Comparison of ENCODE assay signal across 26 cellular contexts in the genomic region with DNA sequence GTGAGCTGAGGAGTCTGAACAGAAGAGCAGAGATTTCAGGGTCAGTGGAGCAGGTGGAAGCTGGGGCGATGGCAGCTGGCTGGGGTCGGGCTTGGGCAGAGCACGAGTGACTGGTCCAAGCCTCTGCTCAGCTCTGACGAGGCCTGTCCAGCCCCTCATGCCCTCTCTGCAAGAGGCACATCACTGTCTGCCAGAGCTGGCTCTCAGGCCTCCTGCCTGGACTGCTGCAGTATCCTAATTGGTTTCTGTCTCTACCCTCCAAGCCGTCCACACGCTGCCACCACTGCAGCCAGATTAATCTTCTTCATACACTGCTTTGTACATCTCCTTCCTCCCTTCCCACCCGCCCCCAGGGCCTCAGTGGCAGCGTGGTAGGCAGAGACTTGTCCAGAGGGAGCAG. TPM values are rescaled to one million over a fixed set of nuclear protein-coding genes. Genes with fewer than 3 reads are reported as not detected.
"Had no signal": no experiment of that assay in that cellular context is flagged by ENCODE, and none has a peak within 500 bp of the region (broad histone marks: within the 10 kb centered on the region; RNA-seq: fewer than 3 reads in every experiment).

No MANE protein-coding gene starts in this region.

- H3K27me3 ChIP-seq: breast epithelium, heart right ventricle had no signal

- H3K9me3 ChIP-seq: breast epithelium, heart right ventricle, thoracic aorta had no signal

- DNase-seq: activated B cell treated with CpG ODN at 0.5 μM for 24 hours; activated CD4-positive, alpha-beta T cell treated with anti-CD3 and anti-CD28 coated beads for 36 hours; activated CD4-positive, alpha-beta T cell treated with anti-CD3 and anti-CD28 coated beads, Interleukin-2, amount 50 U/mL, for 4 hours; activated CD8-positive, alpha-beta memory T cell treated with anti-CD3 and anti-CD28 coated beads for 24 hours; activated CD8-positive, alpha-beta memory T cell treated with anti-CD3 and anti-CD28 coated beads, Interleukin-2, amount 50 U/mL, for 4 hours; activated naive CD4-positive, alpha-beta T cell treated with Interleukin-2 at 50 U/mL for 16 hours; activated naive CD8-positive, alpha-beta T cell treated with anti-CD3 and anti-CD28 coated beads for 36 hours; activated T-cell treated with anti-CD3 and anti-CD28 coated beads, Interleukin-2, amount 50 U/mL, for 48 hours; cortex of kidney; kidney; midbrain; natural killer cell; nucleus accumbens; stimulated activated CD4-positive, alpha-beta T cell treated with anti-CD3 and anti-CD28 coated beads, Interleukin-2, amount 100 ng/mL, for 48 hours; stimulated activated CD8-positive, alpha-beta memory T cell treated with anti-CD3 and anti-CD28 coated beads, Interleukin-4, amount 100 ng/mL, for 48 hours; stimulated activated naive CD4-positive, alpha-beta T cell treated with Interleukin-2 at 50 U/mL for 16 hours; T-helper 9 cell had no signal

- H3K27ac ChIP-seq: breast epithelium, epithelial cell of prostate, thoracic aorta had no signal

- H3K9me3 Mint-ChIP-seq: activated B cell treated with CpG ODN at 0.5 μM for 24 hours; activated naive CD8-positive, alpha-beta T cell treated with anti-CD3 and anti-CD28 coated beads for 36 hours; natural killer cell; type B pancreatic cell had no signal

- H3K27ac Mint-ChIP-seq: activated B cell treated with CpG ODN at 0.5 μM for 24 hours; activated CD4-positive, alpha-beta T cell treated with anti-CD3 and anti-CD28 coated beads for 36 hours; activated naive CD8-positive, alpha-beta T cell treated with anti-CD3 and anti-CD28 coated beads for 36 hours; natural killer cell; type B pancreatic cell had no signal

- H3K4me3 ChIP-seq: breast epithelium, heart right ventricle, thoracic aorta had no signal

- H3K4me1 Mint-ChIP-seq: activated B cell treated with CpG ODN at 0.5 μM for 24 hours; activated CD4-positive, alpha-beta T cell treated with anti-CD3 and anti-CD28 coated beads for 36 hours; activated naive CD8-positive, alpha-beta T cell treated with anti-CD3 and anti-CD28 coated beads for 36 hours; natural killer cell had no signal

- H3K36me3 ChIP-seq: breast epithelium, heart right ventricle, thoracic aorta had no signal

- ATAC-seq: activated CD4-positive, alpha-beta T cell treated with anti-CD3 and anti-CD28 coated beads for 36 hours; heart right ventricle; left lobe of liver; natural killer cell had no signal

- H3K4me3 Mint-ChIP-seq: activated B cell treated with CpG ODN at 0.5 μM for 24 hours; activated CD4-positive, alpha-beta T cell treated with anti-CD3 and anti-CD28 coated beads for 36 hours; activated naive CD8-positive, alpha-beta T cell treated with anti-CD3 and anti-CD28 coated beads for 36 hours; natural killer cell; type B pancreatic cell had no signal

- H3K36me3 Mint-ChIP-seq: activated naive CD8-positive, alpha-beta T cell treated with anti-CD3 and anti-CD28 coated beads for 36 hours; natural killer cell; type B pancreatic cell had no signal

- H3K4me1 ChIP-seq: breast epithelium had no signal

RNA-seq across cellular contexts. Expression of gene CACNA1G, which starts 25.4 kb away (rescaled TPM):
- total RNA-seq: activated CD4-positive, alpha-beta T cell treated with anti-CD3 and anti-CD28 coated beads for 36 hours; lung microvascular endothelial cell; natural killer cell; T-helper 1 cell treated with Interleukin-12 subunit alpha and Interleukin-12 subunit beta and Interleukin-4 antibody, amounts not matched to agents 30 ng/mL and 1 ng/mL, for 36 hours had no signal

RNA-seq across cellular contexts. Expression of gene ABCC3, which starts 48.8 kb away (rescaled TPM):
- total RNA-seq: activated CD4-positive, alpha-beta T cell treated with anti-CD3 and anti-CD28 coated beads for 36 hours; activated naive CD8-positive, alpha-beta T cell treated with anti-CD3 and anti-CD28 coated beads for 36 hours; T-helper 1 cell treated with Interleukin-12 subunit alpha and Interleukin-12 subunit beta and Interleukin-4 antibody, amounts not matched to agents 30 ng/mL and 1 ng/mL, for 36 hours had no signal

RNA-seq across cellular contexts. Expression of gene EPN3, which starts 53.4 kb away (rescaled TPM):
- total RNA-seq: activated B cell treated with CpG ODN at 0.5 μM for 24 hours; activated CD4-positive, alpha-beta T cell treated with anti-CD3 and anti-CD28 coated beads for 36 hours; activated naive CD8-positive, alpha-beta T cell treated with anti-CD3 and anti-CD28 coated beads for 36 hours; lung microvascular endothelial cell; natural killer cell; posterior vena cava had no signal
